9 cellular contexts compared by ENCODE assay signal in the genomic region with DNA sequence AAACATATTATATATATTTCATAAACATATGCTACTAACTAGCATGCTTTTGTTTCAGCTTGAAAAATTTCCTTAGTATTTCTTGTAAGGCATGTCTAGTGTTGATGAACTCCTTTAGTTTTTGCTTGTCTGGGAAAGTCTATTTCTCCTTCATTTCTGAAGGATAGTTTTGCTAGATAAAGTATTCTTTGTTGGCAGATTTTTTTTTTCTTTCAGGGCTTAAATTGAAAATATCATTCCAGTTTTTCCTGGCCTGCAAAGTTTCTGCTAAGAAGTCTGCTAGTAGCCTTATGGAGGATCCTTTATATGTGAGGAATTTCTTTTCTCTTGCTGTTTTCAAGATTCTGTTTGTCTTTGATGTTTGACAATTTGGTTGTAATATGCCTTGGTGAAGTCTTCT.
"Had no signal": no experiment of that assay in that cellular context is flagged by ENCODE, and none has a peak within 500 bp of the region (broad histone marks: within the 10 kb centered on the region; RNA-seq: fewer than 3 reads in every experiment).

No MANE protein-coding gene starts in this region.

- H3K4me3 Mint-ChIP-seq: GM23338, H9, HFFc6 had no signal

- ATAC-seq: GM23338, HCT116 had no signal

- H3K36me3 ChIP-seq: HAP-1 had no signal

- H3K4me3 ChIP-seq: GM23248, GM23338, HAP-1 had no signal

- H3K4me1 ChIP-seq: HAP-1 had no signal

- H3K4me1 Mint-ChIP-seq: GM23338, H9 had no signal

- H3K27ac Mint-ChIP-seq: GM23338, H9, HFFc6 had no signal

- H3K27ac ChIP-seq: GM23248 had no signal

- H3K9me3 ChIP-seq: HAP-1 had no signal

- DNase-seq: GM23248, GOT3, H7, H9, HCEC 1CT, HFFc6 had no signal
